In genomic region chr20:17137692-17138091, GRCh38 we compare ENCODE assay signal across 20 cellular contexts.
DNase-seq lines count a peak whose midpoint lies in the region; ATAC-seq, FAIRE-seq and TF ChIP-seq lines count a peak whose summit lies in the region.
"Had no signal": no experiment of that assay in that cellular context is flagged by ENCODE, and none has a peak within 500 bp of the region (broad histone marks: within the 10 kb centered on the region; RNA-seq: fewer than 3 reads in every experiment).

No MANE protein-coding gene starts in this region.

- H3K9me3 ChIP-seq in A549 = no peaks in the 10 kb centered on the region

- H3K4me2 ChIP-seq in A549 = no peak overlapping the region

- no peak overlapping the region for H3K27ac ChIP-seq in A549
- peak overlapping the region; percentile 60 for H3K27ac ChIP-seq in caudate nucleus (ENCODE audit: low read depth, low read length)
- H3K27ac ChIP-seq: C4-2B, HL-60 had no signal

- no peaks in the 10 kb centered on the region for H3K4me1 ChIP-seq in A549

- TF ChIP-seq EP300 in A549 (IDR thresholded peaks at IDR 0.05) = no peak

- no peak overlapping the region for H3K4me3 ChIP-seq in A549

- TF ChIP-seq RAD21 in A549 (conservative IDR thresholded peaks at IDR 0.05 in 1 of 2, IDR thresholded peaks at IDR 0.05 in 1 of 2) = no peak

- no peak for FAIRE-seq in A549 (lab: Jason Lieb, UNC)
- FAIRE-seq: GM12892, GM18507, H1, HTR-8/SVneo had no signal

- no peak for TF ChIP-seq POLR2A in A549 (IDR thresholded peaks at IDR 0.05; ENCODE audit: low read length)

- POLR2A ChIA-PET in A549 (lab: Yijun Ruan, JAX) = no interaction called here

- DNase-seq in A549 (ENCODE audit: low read depth in 1 of 2, low spot score in 1 of 2) = no peak
- peak; percentile 27 for DNase-seq in GOT3 (lab: John Stamatoyannopoulos, UW)
- DNase-seq in caudate nucleus (lab: John Stamatoyannopoulos, UW) = peak in 11 of 61 donors; percentile 11 to 51 (median 32)
- peak; percentile 7 for DNase-seq in stromal cell of bone marrow (ENCODE audit: low read depth)
- DNase-seq: ACHN; AML-193; CD4-positive, alpha-beta T cell; DMS153; DMS79; GDM1; H9; KBM-7 had no signal

- TF ChIP-seq CTCF in A549 (IDR thresholded peaks at IDR 0.05) = no peak

- 18% methylated on average over 3 of the region's 3 CpGs for WGBS in A549 (ENCODE audit: missing lambda C conversion rate)

- ATAC-seq in A549 (no peak), HG03342 (IDR thresholded peaks at IDR 0.05; ENCODE audit: unreplicated experiment) (no peak), GM21360 (IDR thresholded peaks at IDR 0.05; ENCODE audit: unreplicated experiment) (no peak)

- CTCF ChIA-PET in A549 (lab: Yijun Ruan, JAX) = interaction anchor here (0.6 kb wide), 1 partner anchor 49 kb away, joined by 3 read pairs; no protein-coding TSS in a partner anchor

TF ChIP-seq in A549, 52 proteins besides CTCF, POLR2A, EP300 and RAD21:
- TF ChIP-seq SREBF2 (IDR thresholded peaks at IDR 0.05) (no peak), MAFK (IDR thresholded peaks at IDR 0.05; ENCODE audit: partially characterized antibody) (peak; percentile 14)

Comparison
In these comparisons a context has a peak if more than half of its experiments do, and no peak if none do; other contexts are left out.
1. DNase-seq: peak in GOT3 (single experiment) and stromal cell of bone marrow (single experiment); none in A549 (0 of 2).